ENCODE assay signal across 8 cellular contexts in the genomic region with DNA sequence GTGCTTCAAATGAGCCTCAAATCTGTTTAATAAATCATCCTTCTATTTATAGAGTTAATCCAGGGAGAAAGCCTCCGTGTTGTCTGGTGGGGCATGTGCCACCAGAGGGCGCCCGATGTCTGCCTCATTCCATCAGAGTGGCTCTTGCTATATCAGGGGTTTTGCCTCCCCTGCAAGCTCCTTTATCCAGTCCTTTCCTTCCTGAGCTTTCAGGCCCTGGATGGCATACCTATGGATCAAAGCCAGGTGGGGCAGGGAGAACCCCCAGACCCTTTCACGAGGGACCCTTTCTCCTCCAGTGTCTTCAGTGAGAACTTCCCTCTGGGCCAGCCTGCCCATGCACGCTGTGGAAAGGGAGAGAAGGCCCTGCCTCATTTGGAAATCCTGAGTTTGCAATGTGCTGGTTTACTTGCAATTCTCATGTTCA. TPM values are rescaled to one million over a fixed set of nuclear protein-coding genes. Genes with fewer than 3 reads are reported as not detected.
DNase-seq lines count a peak whose midpoint lies in the region; ATAC-seq and TF ChIP-seq lines count a peak whose summit lies in the region.

No MANE protein-coding gene starts in this region.

- DNase-seq in AG09319 (ENCODE audit: extremely low read depth, low read depth) (peak; percentile 60), NCI-H446 (lab: John Stamatoyannopoulos, UW) (peak; percentile 53 to 74), choroid plexus epithelial cell (ENCODE audit: low read depth) (peak; percentile 90), left lung (peak; percentile 66 to 85)
- peak; percentile 84 for DNase-seq in activated CD4-positive, alpha-beta T cell treated with anti-CD3 and anti-CD28 coated beads for 48 hours
- DNase-seq in stimulated activated CD4-positive, alpha-beta T cell treated with anti-CD3 and anti-CD28 coated beads, Interleukin-4, amount 100 ng/mL, for 24 hours, result peak; percentile 78

- H3K9me3 ChIP-seq in left lung, result no peaks in the 10 kb centered on the region

- no peaks in the 10 kb centered on the region for H3K27me3 ChIP-seq in left lung

- H3K36me3 ChIP-seq in left lung, result no peaks in the 10 kb centered on the region

- TF ChIP-seq CTCF in AG09319 (IDR thresholded peaks at IDR 0.05; ENCODE audit: low read depth, low read length), result peak; percentile 92
- peak; percentile 95 for TF ChIP-seq CTCF in choroid plexus epithelial cell (conservative IDR thresholded peaks at IDR 0.05; ENCODE audit: low read depth, low read length)
- TF ChIP-seq CTCF in left lung (IDR thresholded peaks at IDR 0.05), result peak; percentile 78 to 83

- H3K4me3 ChIP-seq in choroid plexus epithelial cell (ENCODE audit: low read depth, low read length), result no peak overlapping the region
- no peak overlapping the region for H3K4me3 ChIP-seq in left lung

- peak; percentile 79 for ATAC-seq in GM18870 (IDR thresholded peaks at IDR 0.05; ENCODE audit: unreplicated experiment)
- peak; percentile 91 for ATAC-seq in HG03159 (IDR thresholded peaks at IDR 0.05; ENCODE audit: unreplicated experiment)
- peak; percentile 93 for ATAC-seq in left lung

- intact Hi-C loops in left lung (cut with DNase I), result loop anchor here in 1 of 2 donors (10.0 kb wide), 1 partner anchor 844 kb away; no protein-coding TSS in a partner anchor

- no peak overlapping the region for H3K27ac ChIP-seq in left lung

- H3K4me1 ChIP-seq in left lung, result peaks cover 5% of the 10 kb centered on the region in 2 donors

RNA-seq across cellular contexts. Expression of a gene that starts 39.8 kb away (rescaled TPM):
- 10 to 100 TPM; 19.6 to 20.3 TPM for total RNA-seq in left lung
